Comparison of ENCODE assay signal across 24 cellular contexts in the genomic region with DNA sequence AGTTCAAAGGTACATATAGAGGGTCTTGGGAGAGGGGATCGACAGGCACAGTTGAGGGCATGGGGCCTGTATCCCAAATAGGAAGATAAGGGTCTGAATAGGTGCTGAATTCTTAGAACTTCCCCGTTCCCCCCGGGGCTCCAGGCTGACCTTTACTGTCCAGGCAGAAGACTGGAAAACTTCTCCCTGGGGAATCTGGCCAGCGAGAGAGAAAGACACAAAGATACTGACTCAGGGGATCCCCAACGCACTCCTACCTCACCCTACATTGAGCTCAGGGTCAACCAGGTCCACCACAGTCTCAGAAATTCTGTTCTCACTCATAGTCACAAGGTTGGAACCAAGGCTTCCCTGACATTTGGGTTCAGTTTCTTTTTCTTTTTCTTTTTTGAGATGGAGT.
"Had no signal": no experiment of that assay in that cellular context is flagged by ENCODE, and none has a peak within 500 bp of the region (broad histone marks: within the 10 kb centered on the region; RNA-seq: fewer than 3 reads in every experiment).

No MANE protein-coding gene starts in this region.

- H3K36me3 Mint-ChIP-seq: natural killer cell, neural progenitor cell, WTC11 had no signal

- DNase-seq: activated CD4-positive, alpha-beta T cell treated with anti-CD3 and anti-CD28 coated beads for 1 hour; activated CD4-positive, alpha-beta T cell treated with anti-CD3 and anti-CD28 coated beads, Interleukin-2, amount 50 U/mL, for 1 hour; activated CD8-positive, alpha-beta T cell treated with anti-CD3 and anti-CD28 coated beads for 36 hours; activated naive CD8-positive, alpha-beta T cell treated with anti-CD3 and anti-CD28 coated beads, Interleukin-2, amount 50 U/mL, for 24 hours; activated T-cell treated with anti-CD3 and anti-CD28 coated beads, Interleukin-2, amount 50 U/mL, for 48 hours; effector CD4-positive, alpha-beta T cell; midbrain; natural killer cell; occipital lobe; stimulated activated CD4-positive, alpha-beta T cell treated with anti-CD3 and anti-CD28 coated beads, Interleukin-1b, Interleukin-23, amount 100 ng/mL, for 48 hours; stimulated activated CD4-positive, alpha-beta T cell treated with anti-CD3 and anti-CD28 coated beads, Interleukin-4, amount 100 ng/mL, for 4 hours; stimulated activated CD8-positive, alpha-beta memory T cell treated with anti-CD3 and anti-CD28 coated beads, Interleukin-4, amount 100 ng/mL, for 48 hours; stimulated activated naive CD8-positive, alpha-beta T cell treated with anti-CD3 and anti-CD28 coated beads, Interleukin-15, amount 100 ng/mL, for 72 hours; T-helper 2 cell had no signal

- H3K4me1 Mint-ChIP-seq: activated naive CD4-positive, alpha-beta T cell treated with anti-CD3 and anti-CD28 coated beads, Interleukin-2, amount 50 U/mL, for 24 hours; activated naive CD8-positive, alpha-beta T cell treated with anti-CD3 and anti-CD28 coated beads, Interleukin-2, amount 50 U/mL, for 24 hours; natural killer cell; neural progenitor cell; stimulated activated memory B cell treated with anti-CD40 and anti-IgM and Interleukin-4, amounts not matched to agents 10 μg/mL and 1 μg/mL and 100 μg/mL, for 72 hours; stimulated activated naive CD8-positive, alpha-beta T cell treated with anti-CD3 and anti-CD28 coated beads, Interleukin-15, amount 100 ng/mL, for 72 hours; WTC11 had no signal

- H3K9me3 Mint-ChIP-seq: activated CD8-positive, alpha-beta T cell treated with anti-CD3 and anti-CD28 coated beads for 36 hours; activated naive CD4-positive, alpha-beta T cell treated with anti-CD3 and anti-CD28 coated beads, Interleukin-2, amount 50 U/mL, for 24 hours; activated naive CD8-positive, alpha-beta T cell treated with anti-CD3 and anti-CD28 coated beads, Interleukin-2, amount 50 U/mL, for 24 hours; activated T-helper 2 cell treated with anti-CD3 and anti-CD28 coated beads, Interferon-gamma antibody, Interleukin-2, Interleukin-4, amounts not matched to agents 10 μg/mL and 5 μg/mL and 100 μg/mL, durations not matched to agents 14 hours and 24 hours and 36 hours; natural killer cell; neural progenitor cell; stimulated activated memory B cell treated with anti-CD40 and anti-IgM and Interleukin-4, amounts not matched to agents 10 μg/mL and 1 μg/mL and 100 μg/mL, for 72 hours; stimulated activated naive CD8-positive, alpha-beta T cell treated with anti-CD3 and anti-CD28 coated beads, Interleukin-15, amount 100 ng/mL, for 72 hours; WTC11 had no signal

- H3K27ac Mint-ChIP-seq: activated CD8-positive, alpha-beta T cell treated with anti-CD3 and anti-CD28 coated beads for 36 hours; activated naive CD4-positive, alpha-beta T cell treated with anti-CD3 and anti-CD28 coated beads, Interleukin-2, amount 50 U/mL, for 24 hours; activated naive CD8-positive, alpha-beta T cell treated with anti-CD3 and anti-CD28 coated beads, Interleukin-2, amount 50 U/mL, for 24 hours; activated T-helper 2 cell treated with anti-CD3 and anti-CD28 coated beads, Interferon-gamma antibody, Interleukin-2, Interleukin-4, amounts not matched to agents 10 μg/mL and 5 μg/mL and 100 μg/mL, durations not matched to agents 14 hours and 24 hours and 36 hours; natural killer cell; neural progenitor cell; stimulated activated memory B cell treated with anti-CD40 and anti-IgM and Interleukin-4, amounts not matched to agents 10 μg/mL and 1 μg/mL and 100 μg/mL, for 72 hours; stimulated activated naive CD8-positive, alpha-beta T cell treated with anti-CD3 and anti-CD28 coated beads, Interleukin-15, amount 100 ng/mL, for 72 hours; WTC11 had no signal

- H3K27ac ChIP-seq: epithelial cell of prostate, neural progenitor cell had no signal

- H3K9ac ChIP-seq: neural progenitor cell, parathyroid adenoma had no signal

- H3K4me1 ChIP-seq: neural progenitor cell had no signal

- H3K27me3 Mint-ChIP-seq: activated CD8-positive, alpha-beta T cell treated with anti-CD3 and anti-CD28 coated beads for 36 hours; activated naive CD4-positive, alpha-beta T cell treated with anti-CD3 and anti-CD28 coated beads, Interleukin-2, amount 50 U/mL, for 24 hours; activated naive CD8-positive, alpha-beta T cell treated with anti-CD3 and anti-CD28 coated beads, Interleukin-2, amount 50 U/mL, for 24 hours; stimulated activated memory B cell treated with anti-CD40 and anti-IgM and Interleukin-4, amounts not matched to agents 10 μg/mL and 1 μg/mL and 100 μg/mL, for 72 hours; stimulated activated naive CD8-positive, alpha-beta T cell treated with anti-CD3 and anti-CD28 coated beads, Interleukin-15, amount 100 ng/mL, for 72 hours had no signal

- H3K4me3 Mint-ChIP-seq: activated CD8-positive, alpha-beta T cell treated with anti-CD3 and anti-CD28 coated beads for 36 hours; activated naive CD4-positive, alpha-beta T cell treated with anti-CD3 and anti-CD28 coated beads, Interleukin-2, amount 50 U/mL, for 24 hours; activated naive CD8-positive, alpha-beta T cell treated with anti-CD3 and anti-CD28 coated beads, Interleukin-2, amount 50 U/mL, for 24 hours; natural killer cell; neural progenitor cell; stimulated activated memory B cell treated with anti-CD40 and anti-IgM and Interleukin-4, amounts not matched to agents 10 μg/mL and 1 μg/mL and 100 μg/mL, for 72 hours; stimulated activated naive CD8-positive, alpha-beta T cell treated with anti-CD3 and anti-CD28 coated beads, Interleukin-15, amount 100 ng/mL, for 72 hours; WTC11 had no signal

- H3K4me2 ChIP-seq: neural progenitor cell, smooth muscle cell had no signal

- H3K27me3 ChIP-seq: neural progenitor cell, tibial nerve had no signal

- H3K36me3 ChIP-seq: neural progenitor cell had no signal

- H3K4me3 ChIP-seq: neural progenitor cell, smooth muscle cell, tibial nerve had no signal

- H3K9me3 ChIP-seq: tibial nerve had no signal

- H2AFZ ChIP-seq: neural progenitor cell, parathyroid adenoma had no signal

- ATAC-seq: activated CD8-positive, alpha-beta T cell treated with anti-CD3 and anti-CD28 coated beads for 36 hours; activated naive CD8-positive, alpha-beta T cell treated with anti-CD3 and anti-CD28 coated beads, Interleukin-2, amount 50 U/mL, for 24 hours; natural killer cell; SK-N-SH treated with all-trans-retinoic acid at 6 μM for 48 hours; stimulated activated memory B cell treated with anti-CD40 and anti-IgM and Interleukin-4, amounts not matched to agents 10 μg/mL and 1 μg/mL and 100 μg/mL, for 72 hours; stimulated activated naive CD8-positive, alpha-beta T cell treated with anti-CD3 and anti-CD28 coated beads, Interleukin-15, amount 100 ng/mL, for 72 hours; WTC11 had no signal
